17 cellular contexts compared by ENCODE assay signal in genomic region chr9:128390150-128390812, GRCh38. TPM values are rescaled to one million over a fixed set of nuclear protein-coding genes. Genes with fewer than 3 reads are reported as not detected.
DNase-seq lines count a peak whose midpoint lies in the region; ATAC-seq and TF ChIP-seq lines count a peak whose summit lies in the region.
"Had no signal": no experiment of that assay in that cellular context is flagged by ENCODE, and none has a peak within 500 bp of the region (broad histone marks: within the 10 kb centered on the region; RNA-seq: fewer than 3 reads in every experiment).

No MANE protein-coding gene starts in this region.

- peaks cover 27% of the 10 kb centered on the region for H3K4me1 ChIP-seq in iPS-20b (ENCODE audit: insufficient read depth, low read length)
- peaks cover 0 to 14% of the 10 kb centered on the region in 2 donors for H3K4me1 ChIP-seq in thyroid gland
- no peaks in the 10 kb centered on the region for H3K4me1 ChIP-seq in ovary (ENCODE audit: insufficient read depth)

- H3K9ac ChIP-seq in iPS-20b (ENCODE audit: low read depth, low read length), result peak overlapping the region; percentile 63; the same call in 1 of the 2 replicates
- H3K9ac ChIP-seq: GM23248, KMS-11 had no signal

- H3K9me3 ChIP-seq in iPS-20b (ENCODE audit: insufficient read depth, low read depth, low read length) (no peaks in the 10 kb centered on the region; the same call in 1 of the 2 replicates), thyroid gland (no peaks in the 10 kb centered on the region), ovary (no peaks in the 10 kb centered on the region)
- H3K9me3 ChIP-seq: MG63 had no signal

- H3K27ac ChIP-seq in angular gyrus (ENCODE audit: low read depth, low read length), result peak overlapping the region; percentile 93
- H3K27ac ChIP-seq in iPS-20b (ENCODE audit: low read length), result no peak overlapping the region
- H3K27ac ChIP-seq in thyroid gland, result peak overlapping the region in 2 of 3 donors; percentile 24 to 53
- no peak overlapping the region for H3K27ac ChIP-seq in ovary
- H3K27ac ChIP-seq: C4-2B, GM23248, KMS-11 had no signal

- peaks cover 24% of the 10 kb centered on the region for H3K36me3 ChIP-seq in iPS-20b (ENCODE audit: insufficient read depth, low read depth, low read length)
- H3K36me3 ChIP-seq in thyroid gland, result peaks cover 26 to 31% of the 10 kb centered on the region in 2 donors
- H3K36me3 ChIP-seq in ovary, result no peaks in the 10 kb centered on the region

- TF ChIP-seq POLR2A in thyroid gland (IDR thresholded peaks at IDR 0.05) (no peak), ovary (IDR thresholded peaks at IDR 0.05) (no peak)

- TF ChIP-seq EP300 in ovary (IDR thresholded peaks at IDR 0.05), result no peak

- 80 to 85% methylated on average over 9 to 11 of the region's 11 CpGs for WGBS in thyroid gland, 2 donors
- 74 to 78% (median 78%) methylated on average over 11 of the region's 11 CpGs for WGBS in ovary, 3 donors

- H3K27me3 ChIP-seq in iPS-20b (ENCODE audit: insufficient read depth, low read length) (peaks cover 100% of the 10 kb centered on the region), thyroid gland (no peaks in the 10 kb centered on the region), ovary (no peaks in the 10 kb centered on the region)
- H3K27me3 ChIP-seq: MG63 had no signal

- DNase-seq in NCI-H1417 (lab: John Stamatoyannopoulos, UW), result peak in 2 of 3 experiments; percentile 2 to 66
- DNase-seq in NCI-H1417 treated with DMSO at 0.1 percent for 48 hours (lab: John Stamatoyannopoulos, UW), result no peak
- DNase-seq in thyroid gland, result no peak
- DNase-seq in ovary, result no peak
- DNase-seq: GM23248, HFFc6, MG63, NCI-H187 treated with DMSO at 0.1 percent for 48 hours, NCI-H2171, NCI-H446 treated with DMSO at 0.1 percent for 48 hours, T-cell had no signal

- intact Hi-C loops in thyroid gland (cut with DNase I), result no loop called here
- intact Hi-C loops in ovary (cut with DNase I), result no loop called here

- TF ChIP-seq CTCF in thyroid gland (IDR thresholded peaks at IDR 0.05), result no peak
- no peak for TF ChIP-seq CTCF in ovary (IDR thresholded peaks at IDR 0.05)

- H3K4me3 ChIP-seq in iPS-20b (ENCODE audit: low read length) (no peak overlapping the region), thyroid gland (replicated peaks in 1 of 3) (no peak overlapping the region), ovary (no peak overlapping the region)
- H3K4me3 ChIP-seq: GM23248, MG63 had no signal

- no peak for ATAC-seq in HG03342 (IDR thresholded peaks at IDR 0.05; ENCODE audit: unreplicated experiment)
- no peak for ATAC-seq in activated CD4-positive, CD25-positive, alpha-beta regulatory T cell treated with anti-CD3 and anti-CD28 coated beads, Interleukin-2, amount 50 U/mL, for 24 hours
- ATAC-seq: T-cell had no signal

RNA-seq across cellular contexts. Expression of gene URM1, which starts 19.1 kb away (rescaled TPM):
- total RNA-seq in thyroid gland (10 to 100 TPM; 24.3 to 39.4 (median 31.2) TPM), ovary (10 to 100 TPM; 20.5 to 51.4 (median 36.0) TPM)
- 10 to 100 TPM; 22.1 to 41.4 TPM for polyA plus RNA-seq in ovary

RNA-seq across cellular contexts. Expression of gene CERCAM, which starts 30.4 kb away (rescaled TPM):
- total RNA-seq in thyroid gland, result 10 to 100 TPM; 22.3 to 35.4 (median 27.2) TPM
- 10 to 100 TPM; 19.6 to 63.9 (median 45.8) TPM for total RNA-seq in ovary
- 10 to 100 TPM; 24.2 to 27.3 TPM for polyA plus RNA-seq in ovary

RNA-seq across cellular contexts. Expression of gene SLC27A4, which starts 50.0 kb away (rescaled TPM):
- total RNA-seq in thyroid gland, result 10 to 100 TPM; 15.9 to 38.4 (median 30.4) TPM
- 10 to 100 TPM in 5 of 7 donors, 1 to 10 TPM in 2; 8.8 to 22.4 (median 11.0) TPM for total RNA-seq in ovary
- 1 to 10 TPM; 4.8 to 8.7 TPM for polyA plus RNA-seq in ovary

Comparison
In these comparisons a context has a peak if more than half of its experiments do, and no peak if none do; other contexts are left out.
1. DNase-seq: peak in NCI-H1417 (2 of 3); none in NCI-H1417 treated with DMSO at 0.1 percent for 48 hours (single experiment), thyroid gland (0 of 2) and ovary (0 of 5).
2. H3K27ac ChIP-seq: peak in angular gyrus (single experiment) and thyroid gland (2 of 3); none in iPS-20b (single experiment) and ovary (0 of 2).